Comparison of ENCODE assay signal across 25 cellular contexts in genomic region chr7:2792856-2793487, GRCh38. TPM values are rescaled to one million over a fixed set of nuclear protein-coding genes. Genes with fewer than 3 reads are reported as not detected.
DNase-seq lines count a peak whose midpoint lies in the region; ATAC-seq and TF ChIP-seq lines count a peak whose summit lies in the region.
"Had no signal": no experiment of that assay in that cellular context is flagged by ENCODE, and none has a peak within 500 bp of the region (broad histone marks: within the 10 kb centered on the region; RNA-seq: fewer than 3 reads in every experiment).

No MANE protein-coding gene starts in this region.

- no peak overlapping the region for H3K4me3 ChIP-seq in neutrophil (ENCODE audit: low read depth in 1 of 2, low read length in 1 of 2)
- H3K4me3 ChIP-seq: MG63, SJSA1, thoracic aorta had no signal

- H3K27ac ChIP-seq in neutrophil: peak overlapping the region; percentile 62
- H3K27ac ChIP-seq: SJSA1, thoracic aorta had no signal

- H3K36me3 Mint-ChIP-seq in glutamatergic neuron (ENCODE audit: unreplicated experiment): peaks cover 17% of the 10 kb centered on the region

- TF ChIP-seq CTCF in neutrophil (IDR thresholded peaks at IDR 0.05) (no peak), glutamatergic neuron (IDR thresholded peaks at IDR 0.05; ENCODE audit: partially characterized antibody, unreplicated experiment) (no peak)

- DNase-seq in ELF-1 (ENCODE audit: low read depth, low spot score) (peak; percentile 27), NOMO-1 treated with DMSO at 0.1 percent for 48 hours (lab: John Stamatoyannopoulos, UW; ENCODE audit: unreplicated experiment) (peak; percentile 86), dermis microvascular lymphatic vessel endothelial cell (ENCODE audit: low read depth in 2 of 2) (peak; percentile 85 to 93), glutamatergic neuron (no peak), NCI-H146 (lab: John Stamatoyannopoulos, UW) (no peak)
- DNase-seq: ACHN; activated CD4-positive, alpha-beta T cell treated with anti-CD3 and anti-CD28 coated beads for 4 hours; activated CD8-positive, alpha-beta memory T cell treated with anti-CD3 and anti-CD28 coated beads, Interleukin-2, amount 50 U/mL, for 48 hours; activated gamma-delta T cell treated with Interleukin-2 at 50 U/mL for 16 hours; amniotic stem cell; CD4-positive, CD25-positive, alpha-beta regulatory T cell; central memory CD4-positive, alpha-beta T cell; effector CD8-positive, alpha-beta T cell; heart right ventricle; mesendoderm; MG63; NCI-H2081 treated with DMSO at 0.1 percent for 48 hours; NCI-H524; OCI-M1 had no signal

- peaks cover 1% of the 10 kb centered on the region for H3K9me3 Mint-ChIP-seq in glutamatergic neuron (ENCODE audit: unreplicated experiment)
- H3K9me3 Mint-ChIP-seq: CD4-positive, CD25-positive, alpha-beta regulatory T cell; neural crest cell had no signal

- peaks cover 5% of the 10 kb centered on the region for H3K27me3 Mint-ChIP-seq in glutamatergic neuron (ENCODE audit: unreplicated experiment)
- H3K27me3 Mint-ChIP-seq: CD4-positive, CD25-positive, alpha-beta regulatory T cell had no signal

- no peaks in the 10 kb centered on the region for H3K9me3 ChIP-seq in neutrophil
- H3K9me3 ChIP-seq: heart right ventricle, MG63, SJSA1, thoracic aorta had no signal

- peaks cover 16 to 18% of the 10 kb centered on the region in 2 experiments for H3K4me1 ChIP-seq in neutrophil (ENCODE audit: control insufficient read depth in 1 of 2, insufficient read depth in 1 of 2, low read depth in 1 of 2, low read length in 1 of 2)

- no peak overlapping the region for H3K27ac Mint-ChIP-seq in glutamatergic neuron (ENCODE audit: unreplicated experiment)

- ATAC-seq in HG02588 (IDR thresholded peaks at IDR 0.05; ENCODE audit: unreplicated experiment) (no peak), GM21423 (IDR thresholded peaks at IDR 0.05; ENCODE audit: unreplicated experiment) (no peak)

- H3K27me3 ChIP-seq in neutrophil: no peaks in the 10 kb centered on the region
- H3K27me3 ChIP-seq: heart right ventricle, MG63, SJSA1 had no signal

- peaks cover 3% of the 10 kb centered on the region for H3K4me1 Mint-ChIP-seq in glutamatergic neuron (ENCODE audit: low read depth, unreplicated experiment)
- H3K4me1 Mint-ChIP-seq: neural crest cell had no signal

- no peaks in the 10 kb centered on the region for H3K36me3 ChIP-seq in neutrophil

- H3K4me3 Mint-ChIP-seq in glutamatergic neuron (ENCODE audit: unreplicated experiment): no peak overlapping the region
- H3K4me3 Mint-ChIP-seq: CD4-positive, CD25-positive, alpha-beta regulatory T cell; neural crest cell had no signal

RNA-seq across cellular contexts. Expression of gene GNA12, which starts 51.1 kb away (rescaled TPM):
- total RNA-seq in dermis microvascular lymphatic vessel endothelial cell (20.8 and 57.9 TPM in 2 replicates), glutamatergic neuron (ENCODE audit: unreplicated experiment) (66.2 TPM)

Comparison
In these comparisons a context has a peak if more than half of its experiments do, and no peak if none do; other contexts are left out.
1. DNase-seq: peak in ELF-1 (single experiment), NOMO-1 treated with DMSO at 0.1 percent for 48 hours (single experiment) and dermis microvascular lymphatic vessel endothelial cell (2 of 2); none in glutamatergic neuron (single experiment) and NCI-H146 (single experiment).